ENCODE assay signal across 10 cellular contexts in genomic region chr1:212135166-212135565, GRCh38.
"Had no signal": no experiment of that assay in that cellular context is flagged by ENCODE, and none has a peak within 500 bp of the region (broad histone marks: within the 10 kb centered on the region; RNA-seq: fewer than 3 reads in every experiment).

No MANE protein-coding gene starts in this region.

- H3K36me3 ChIP-seq: HAP-1 had no signal

- H3K27ac ChIP-seq: GM23248 had no signal

- DNase-seq: GM23248, GOT3, H7, H9, HCEC 1CT, HFFc6 had no signal

- ATAC-seq: GM23338, HCT116 had no signal

- H3K4me3 ChIP-seq: GM23248, GM23338, HAP-1 had no signal

- FAIRE-seq: H54 had no signal

- H3K4me3 Mint-ChIP-seq: GM23338, H9, HFFc6 had no signal

- H3K9me3 Mint-ChIP-seq: GM23338, HFFc6 had no signal

- H3K4me1 ChIP-seq: HAP-1 had no signal

- H3K27ac Mint-ChIP-seq: GM23338, H9, HFFc6 had no signal

- H3K9ac ChIP-seq: GM23248 had no signal

- H3K4me1 Mint-ChIP-seq: GM23338 had no signal

- H2AFZ ChIP-seq: GM23248, GM23338 had no signal

- H3K4me2 ChIP-seq: GM23338 had no signal
